ENCODE assay signal across 8 cellular contexts in genomic region chrX:108001218-108001814, GRCh38. TPM values are rescaled to one million over a fixed set of nuclear protein-coding genes. Genes with fewer than 3 reads are reported as not detected.
DNase-seq lines count a peak whose midpoint lies in the region; ATAC-seq and TF ChIP-seq lines count a peak whose summit lies in the region.

No MANE protein-coding gene starts in this region.

- ATAC-seq in GM21723 (IDR thresholded peaks at IDR 0.05; ENCODE audit: unreplicated experiment) (peak; percentile 87), gastroesophageal sphincter (no peak)

- H3K4me2 ChIP-seq in Karpas-422 (ENCODE audit: low read depth, low read length, poor library complexity, severe bottlenecking) = no peak overlapping the region

- H3K36me3 Mint-ChIP-seq in type B pancreatic cell = no peaks in the 10 kb centered on the region

- H3K79me2 ChIP-seq in Karpas-422 (ENCODE audit: low read length) = no peaks in the 10 kb centered on the region

- no peak for TF ChIP-seq POLR2A in gastroesophageal sphincter (IDR thresholded peaks at IDR 0.05)

- peak; percentile 22 for DNase-seq in stimulated activated CD4-positive, alpha-beta T cell treated with anti-CD3 and anti-CD28 coated beads, Interleukin-15, amount 100 ng/mL, for 24 hours
- no peak for DNase-seq in stimulated activated CD4-positive, alpha-beta T cell treated with anti-CD3 and anti-CD28 coated beads, Interleukin-4, amount 100 ng/mL, for 1 hour
- peak; percentile 81 for DNase-seq in Karpas-422
- peak; percentile 2 to 11 for DNase-seq in SHP77 (lab: John Stamatoyannopoulos, UW)
- peak; percentile 52 for DNase-seq in fibroblast of gingiva (ENCODE audit: low read depth)
- no peak for DNase-seq in type B pancreatic cell (ENCODE audit: extremely low spot score, unreplicated experiment)

- H3K27ac ChIP-seq in Karpas-422 (ENCODE audit: low read length) (no peak overlapping the region), gastroesophageal sphincter (no peak overlapping the region)

- no peaks in the 10 kb centered on the region for H3K4me1 ChIP-seq in Karpas-422 (ENCODE audit: low read length)
- no peaks in the 10 kb centered on the region for H3K4me1 ChIP-seq in gastroesophageal sphincter

- H3K27me3 Mint-ChIP-seq in type B pancreatic cell = no peaks in the 10 kb centered on the region

- peaks cover 9% of the 10 kb centered on the region for H3K9me3 Mint-ChIP-seq in type B pancreatic cell

- H3K9me3 ChIP-seq in Karpas-422 (ENCODE audit: low read length) (no peaks in the 10 kb centered on the region), gastroesophageal sphincter (no peaks in the 10 kb centered on the region)

- no peaks in the 10 kb centered on the region for H3K9me2 ChIP-seq in Karpas-422 (replicated peaks; ENCODE audit: insufficient read depth, low read length)

- TF ChIP-seq CTCF in type B pancreatic cell (conservative IDR thresholded peaks at IDR 0.05) (peak; percentile 66), gastroesophageal sphincter (IDR thresholded peaks at IDR 0.05) (peak in 1 of 4 experiments; percentile 23)

- H3K27me3 ChIP-seq in Karpas-422 (ENCODE audit: low read length) = no peaks in the 10 kb centered on the region
- H3K27me3 ChIP-seq in gastroesophageal sphincter = no peaks in the 10 kb centered on the region

- 28 to 43% methylated on average over 4 to 5 of the region's 11 CpGs for WGBS in gastroesophageal sphincter (ENCODE audit: low coverage in 1 of 2), 2 donors

- H3K9ac ChIP-seq in Karpas-422 (ENCODE audit: low read length) = no peak overlapping the region

- H3K27ac Mint-ChIP-seq in type B pancreatic cell = peak overlapping the region; percentile 76

- H3K4me3 ChIP-seq in Karpas-422 (ENCODE audit: low read length) = no peak overlapping the region
- H3K4me3 ChIP-seq in gastroesophageal sphincter = no peak overlapping the region

- no peaks in the 10 kb centered on the region for H4K20me1 ChIP-seq in Karpas-422 (ENCODE audit: insufficient read depth, low read depth, low read length)

- no peaks in the 10 kb centered on the region for H3K4me1 Mint-ChIP-seq in type B pancreatic cell (ENCODE audit: unreplicated experiment)

- TF ChIP-seq EP300 in gastroesophageal sphincter (IDR thresholded peaks at IDR 0.05) = no peak

- no peak overlapping the region for H2AFZ ChIP-seq in Karpas-422 (ENCODE audit: low read length)

- H3K36me3 ChIP-seq in Karpas-422 (ENCODE audit: insufficient read depth, low read length) (no peaks in the 10 kb centered on the region), gastroesophageal sphincter (no peaks in the 10 kb centered on the region)

- no peak overlapping the region for H3K4me3 Mint-ChIP-seq in type B pancreatic cell

RNA-seq across cellular contexts. Expression of gene TEX13B, which starts 19.1 kb away (rescaled TPM):
- total RNA-seq in Karpas-422 (2014; rRNA removed; shearing (Covaris generic); ENCODE audit: low replicate concordance) = not detected in 2 replicates
- total RNA-seq in type B pancreatic cell (ENCODE audit: low replicate concordance) (not detected in 2 replicates), gastroesophageal sphincter (not detected)

RNA-seq across cellular contexts. Expression of gene VSIG1, which starts 43.5 kb away (rescaled TPM):
- not detected in 2 replicates for total RNA-seq in Karpas-422 (2014; rRNA removed; shearing (Covaris generic); ENCODE audit: low replicate concordance)
- 33.2 and 71.0 TPM in 2 replicates for total RNA-seq in type B pancreatic cell (ENCODE audit: low replicate concordance)
- total RNA-seq in gastroesophageal sphincter = not detected

Comparison
In these comparisons a context has a peak if more than half of its experiments do, and no peak if none do; other contexts are left out.
1. DNase-seq: peak in stimulated activated CD4-positive, alpha-beta T cell treated with anti-CD3 and anti-CD28 coated beads, Interleukin-15, amount 100 ng/mL, for 24 hours (single experiment), Karpas-422 (single experiment), SHP77 (2 of 2) and fibroblast of gingiva (single experiment); none in stimulated activated CD4-positive, alpha-beta T cell treated with anti-CD3 and anti-CD28 coated beads, Interleukin-4, amount 100 ng/mL, for 1 hour (single experiment) and type B pancreatic cell (single experiment).
2. RNA of gene VSIG1, which starts 43.5 kb away (total RNA-seq): 33.2 to 71.0 TPM in type B pancreatic cell; not detected in Karpas-422 and not detected in gastroesophageal sphincter; every median in the first group is over 10 times any median in the second.